6 cellular contexts compared by ENCODE assay signal in the genomic region with DNA sequence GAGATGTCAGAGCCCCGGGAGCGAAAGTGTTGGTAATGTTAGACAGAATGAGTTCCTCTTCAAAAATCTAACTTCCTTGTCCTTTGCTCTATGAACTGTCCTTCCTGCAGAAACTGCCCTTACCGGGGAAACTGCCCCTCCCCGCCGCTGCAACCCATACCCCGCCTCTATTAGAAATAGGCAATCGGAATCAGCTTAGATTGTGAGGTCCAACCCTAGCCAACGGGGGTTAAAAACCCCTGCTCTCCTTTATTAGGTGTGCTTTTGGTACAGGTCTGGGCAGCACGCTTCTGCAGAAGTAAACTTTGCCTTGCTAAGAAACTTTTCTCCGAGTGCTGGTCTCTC. TPM values are rescaled to one million over a fixed set of nuclear protein-coding genes. Genes with fewer than 3 reads are reported as not detected.
DNase-seq lines count a peak whose midpoint lies in the region; ATAC-seq and TF ChIP-seq lines count a peak whose summit lies in the region.

No MANE protein-coding gene starts in this region.

- peak; percentile 15 for ATAC-seq in left lung

- peak; percentile 84 for DNase-seq in DMS53 (lab: John Stamatoyannopoulos, UW)
- no peak for DNase-seq in DMS53 treated with DMSO at 0.1 percent for 48 hours (lab: John Stamatoyannopoulos, UW; ENCODE audit: unreplicated experiment)
- no peak for DNase-seq in left lung
- DNase-seq in putamen (ENCODE audit: low spot score) = no peak
- no peak for DNase-seq in stimulated activated CD4-positive, alpha-beta T cell treated with anti-CD3 and anti-CD28 coated beads, Interleukin-4, amount 100 ng/mL, for 24 hours

- intact Hi-C loops in left lung (cut with DNase I) = no loop called here

- H3K4me1 ChIP-seq in left lung = peaks cover 6 to 58% of the 10 kb centered on the region in 2 donors

- TF ChIP-seq CTCF in VCaP (conservative IDR thresholded peaks at IDR 0.05) = no peak
- no peak for TF ChIP-seq CTCF in left lung (IDR thresholded peaks at IDR 0.05)

- H3K9me3 ChIP-seq in left lung = no peaks in the 10 kb centered on the region

- no peaks in the 10 kb centered on the region for H3K27me3 ChIP-seq in left lung

- peak overlapping the region; percentile 95 for H3K27ac ChIP-seq in VCaP
- H3K27ac ChIP-seq in left lung = peak overlapping the region; percentile 93 to 99

- H3K36me3 ChIP-seq in left lung = peaks cover 0 to 29% of the 10 kb centered on the region in 2 donors

- peak overlapping the region; percentile 50 to 55 for H3K4me3 ChIP-seq in left lung

RNA-seq across cellular contexts. Expression of a gene that starts 11.5 kb away (rescaled TPM):
- total RNA-seq in left lung = 100 to 1,000 TPM; 688 to 720 TPM

RNA-seq across cellular contexts. Expression of a gene that starts 13.1 kb away (rescaled TPM):
- total RNA-seq in left lung = 100 to 1,000 TPM; 116 to 130 TPM

RNA-seq across cellular contexts. Expression of a gene that starts 13.7 kb away (rescaled TPM):
- total RNA-seq in left lung = 10 to 100 TPM; 43.7 to 51.7 TPM

RNA-seq across cellular contexts. Expression of a gene that starts 17.4 kb away (rescaled TPM):
- total RNA-seq in left lung = not detected

RNA-seq across cellular contexts. Expression of a gene that starts 23.9 kb away (rescaled TPM):
- total RNA-seq in left lung = 10 to 100 TPM; 47.1 to 64.9 TPM
